Comparison of ENCODE assay signal across 12 cellular contexts in the genomic region with DNA sequence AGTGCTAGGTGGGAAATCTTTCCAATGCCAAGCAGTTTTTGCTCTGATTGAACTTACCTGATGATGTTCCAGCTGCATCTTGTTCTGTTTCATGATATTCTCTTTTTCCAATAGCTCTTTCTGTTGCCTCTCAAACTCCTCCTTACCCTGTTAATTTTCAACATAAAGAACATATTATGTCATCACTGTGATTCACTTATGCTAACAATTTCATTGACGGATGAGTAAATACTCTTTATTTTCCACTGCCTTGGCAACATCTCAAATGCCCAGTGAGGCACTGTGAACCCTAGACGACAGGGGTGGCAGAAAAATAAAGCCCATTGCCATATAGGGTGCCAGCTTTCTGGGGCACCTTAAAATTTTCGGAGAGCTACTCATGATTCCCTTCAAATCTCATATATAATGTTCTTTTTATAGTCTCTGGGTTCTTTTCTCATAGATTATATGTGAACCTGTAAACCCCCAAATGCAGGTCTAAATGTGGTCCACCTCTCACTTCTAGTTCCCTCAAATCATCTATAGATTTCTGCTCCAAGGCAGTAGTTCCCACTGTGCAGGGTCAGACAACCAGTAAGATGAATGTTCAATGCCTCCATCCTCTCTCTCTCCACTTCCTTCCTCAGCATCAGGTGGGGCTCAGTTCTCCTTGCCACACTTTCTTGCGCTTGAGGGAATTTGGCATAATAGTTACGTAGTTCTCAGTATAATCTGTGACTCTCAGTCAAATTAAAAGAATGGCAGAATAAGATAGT. TPM values are rescaled to one million over a fixed set of nuclear protein-coding genes. Genes with fewer than 3 reads are reported as not detected.
DNase-seq lines count a peak whose midpoint lies in the region; ATAC-seq and TF ChIP-seq lines count a peak whose summit lies in the region.
"Had no signal": no experiment of that assay in that cellular context is flagged by ENCODE, and none has a peak within 500 bp of the region (broad histone marks: within the 10 kb centered on the region; RNA-seq: fewer than 3 reads in every experiment).

No MANE protein-coding gene starts in this region.

- H3K4me3 Mint-ChIP-seq in progenitor cell of endocrine pancreas (ENCODE audit: low read depth), result no peak overlapping the region
- H3K4me3 Mint-ChIP-seq: activated CD4-positive, alpha-beta T cell treated with anti-CD3 and anti-CD28 coated beads for 36 hours; dendritic cell treated with granulocyte-macrophage colony-stimulating factor and Interleukin-4, amounts not matched to agents 40 ng/mL and 50 ng/mL, for 4 days had no signal

- DNase-seq in DMS53 treated with DMSO at 0.1 percent for 48 hours (lab: John Stamatoyannopoulos, UW; ENCODE audit: unreplicated experiment) (peak; percentile 92), RWPE2 (ENCODE audit: low spot score) (no peak), fibroblast of peridontal ligament (ENCODE audit: extremely low read depth) (peak; percentile 38), progenitor cell of endocrine pancreas (ENCODE audit: low spot score, unreplicated experiment) (no peak), Kasumi-1 (lab: John Stamatoyannopoulos, UW) (no peak)
- DNase-seq in stimulated activated CD4-positive, alpha-beta T cell treated with anti-CD3 and anti-CD28 coated beads, Interleukin-15, amount 100 ng/mL, for 24 hours, result no peak
- DNase-seq: activated CD4-positive, alpha-beta T cell treated with anti-CD3 and anti-CD28 coated beads for 36 hours; glutamatergic neuron; NCI-H345 had no signal

- peaks cover 8% of the 10 kb centered on the region for H3K4me1 Mint-ChIP-seq in progenitor cell of endocrine pancreas (ENCODE audit: low read depth)
- H3K4me1 Mint-ChIP-seq: activated CD4-positive, alpha-beta T cell treated with anti-CD3 and anti-CD28 coated beads for 36 hours had no signal

- H3K9me3 Mint-ChIP-seq in progenitor cell of endocrine pancreas (ENCODE audit: low read depth), result no peaks in the 10 kb centered on the region
- H3K9me3 Mint-ChIP-seq: dendritic cell treated with granulocyte-macrophage colony-stimulating factor and Interleukin-4, amounts not matched to agents 40 ng/mL and 50 ng/mL, for 4 days had no signal

- H3K27ac Mint-ChIP-seq in progenitor cell of endocrine pancreas, result peak overlapping the region; percentile 16
- H3K27ac Mint-ChIP-seq: activated CD4-positive, alpha-beta T cell treated with anti-CD3 and anti-CD28 coated beads for 36 hours; dendritic cell treated with granulocyte-macrophage colony-stimulating factor and Interleukin-4, amounts not matched to agents 40 ng/mL and 50 ng/mL, for 4 days had no signal

- peak; percentile 83 for ATAC-seq in RWPE2 (ENCODE audit: low read depth)
- ATAC-seq in HG02970 (IDR thresholded peaks at IDR 0.05; ENCODE audit: low FRiP score, unreplicated experiment), result no peak
- no peak for ATAC-seq in HG03135 (IDR thresholded peaks at IDR 0.05; ENCODE audit: unreplicated experiment)
- ATAC-seq: activated CD4-positive, alpha-beta T cell treated with anti-CD3 and anti-CD28 coated beads for 36 hours had no signal

- H3K4me1 ChIP-seq in RWPE2 (ENCODE audit: insufficient read depth, poor library complexity, severe bottlenecking), result peaks cover 7% of the 10 kb centered on the region

- TF ChIP-seq CTCF in RWPE2 (IDR thresholded peaks at IDR 0.05; ENCODE audit: poor library complexity, severe bottlenecking) (no peak), progenitor cell of endocrine pancreas (IDR thresholded peaks at IDR 0.05; ENCODE audit: unreplicated experiment) (no peak)

- H3K36me3 Mint-ChIP-seq in progenitor cell of endocrine pancreas (ENCODE audit: insufficient read depth), result peaks cover 56% of the 10 kb centered on the region

- no peaks in the 10 kb centered on the region for H3K27me3 ChIP-seq in RWPE2 (ENCODE audit: insufficient read depth, poor library complexity, severe bottlenecking)

- no peaks in the 10 kb centered on the region for H3K9me3 ChIP-seq in RWPE2 (ENCODE audit: severe bottlenecking)

- H3K4me3 ChIP-seq in RWPE2 (ENCODE audit: severe bottlenecking), result no peak overlapping the region

- H3K36me3 ChIP-seq in RWPE2 (ENCODE audit: low read depth), result peaks cover 16% of the 10 kb centered on the region

- no peak overlapping the region for H3K27ac ChIP-seq in RWPE2 (ENCODE audit: poor library complexity, severe bottlenecking)

- no peaks in the 10 kb centered on the region for H3K27me3 Mint-ChIP-seq in progenitor cell of endocrine pancreas
- H3K27me3 Mint-ChIP-seq: activated CD4-positive, alpha-beta T cell treated with anti-CD3 and anti-CD28 coated beads for 36 hours; dendritic cell treated with granulocyte-macrophage colony-stimulating factor and Interleukin-4, amounts not matched to agents 40 ng/mL and 50 ng/mL, for 4 days had no signal

RNA-seq across cellular contexts. Expression of a gene that starts 44.1 kb away (rescaled TPM):
- total RNA-seq in progenitor cell of endocrine pancreas, result 13.6 and 14.1 TPM in 2 replicates

Comparison
In these comparisons a context has a peak if more than half of its experiments do, and no peak if none do; other contexts are left out.
1. DNase-seq: peak in DMS53 treated with DMSO at 0.1 percent for 48 hours (single experiment) and fibroblast of peridontal ligament (single experiment); none in RWPE2 (single experiment), progenitor cell of endocrine pancreas (single experiment), stimulated activated CD4-positive, alpha-beta T cell treated with anti-CD3 and anti-CD28 coated beads, Interleukin-15, amount 100 ng/mL, for 24 hours (single experiment) and Kasumi-1 (0 of 2).